In the genomic region with DNA sequence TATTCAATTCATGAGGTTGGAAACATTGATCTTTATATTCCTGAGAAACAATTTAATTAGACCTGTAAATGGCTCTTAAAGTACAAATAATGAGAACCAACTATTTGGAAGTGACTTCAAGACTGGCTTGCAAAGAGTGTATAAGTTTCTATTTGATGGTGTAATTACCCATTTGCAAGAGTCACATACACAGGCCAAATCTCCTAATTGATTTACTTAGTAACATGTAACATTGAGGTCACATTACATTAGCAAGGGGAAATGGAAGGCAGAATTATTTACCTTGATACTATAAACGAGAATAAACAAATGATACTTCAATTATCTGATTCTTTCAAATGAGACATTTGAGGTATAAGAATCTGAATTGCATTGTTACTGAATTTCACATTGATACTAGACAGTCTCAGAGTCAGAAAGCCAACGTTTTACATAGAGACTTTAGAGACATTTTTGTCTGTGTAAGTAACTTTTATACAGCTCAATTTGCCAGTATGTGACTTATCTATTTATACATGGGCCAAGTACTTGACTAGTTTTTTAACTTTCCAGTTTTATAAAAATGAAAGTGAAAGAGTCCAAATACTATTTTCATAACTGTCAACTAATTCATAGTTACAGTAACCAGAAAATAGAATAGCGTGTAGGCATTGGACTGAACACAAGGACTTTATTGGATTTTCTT, we compare ENCODE assay signal across 9 cellular contexts.
DNase-seq lines count a peak whose midpoint lies in the region; ATAC-seq, FAIRE-seq and TF ChIP-seq lines count a peak whose summit lies in the region.
"Had no signal": no experiment of that assay in that cellular context is flagged by ENCODE, and none has a peak within 500 bp of the region (broad histone marks: within the 10 kb centered on the region; RNA-seq: fewer than 3 reads in every experiment).

No MANE protein-coding gene starts in this region.

- intact Hi-C loops in Right ventricle myocardium superior (cut with DNase I) (loop anchor here (5.0 to 10.0 kb wide), 3 partner anchors 110 to 368 kb away; no protein-coding TSS in a partner anchor), left cardiac atrium (cut with DNase I) (loop anchor here (2.0 to 10.0 kb wide), 5 partner anchors 110 to 1135 kb away; a partner anchor contains a TSS), upper lobe of right lung (cut with DNase I) (loop anchor here (10.0 kb wide), 1 partner anchor 178 kb away; no protein-coding TSS in a partner anchor)

- peak overlapping the region; percentile 31; the same call in 1 of the 2 replicates for H3K27ac ChIP-seq in SJSA1
- peak overlapping the region; percentile 59 for H3K27ac ChIP-seq in upper lobe of right lung

- FAIRE-seq in islet of Langerhans (lab: Jason Lieb, UNC), result peak; percentile 93

- H3K4me3 ChIP-seq in SJSA1, result no peak overlapping the region
- H3K4me3 ChIP-seq in upper lobe of right lung, result no peak overlapping the region

- H3K36me3 ChIP-seq in SJSA1 (no peaks in the 10 kb centered on the region), upper lobe of right lung (no peaks in the 10 kb centered on the region)

- H3K9me3 ChIP-seq in SJSA1 (replicated peaks) (0 out of 2 replicates have a peak, but pooled peaks cover 3% of the 10 kb centered on the region), upper lobe of right lung (no peaks in the 10 kb centered on the region)

- H3K27me3 ChIP-seq in SJSA1 (replicated peaks) (no peaks in the 10 kb centered on the region), upper lobe of right lung (no peaks in the 10 kb centered on the region)

- ATAC-seq in Right ventricle myocardium superior (ENCODE audit: poor library complexity) (peak; percentile 9), left cardiac atrium (no peak), upper lobe of right lung (no peak)

- no peak for TF ChIP-seq CTCF in upper lobe of right lung (IDR thresholded peaks at IDR 0.05)

- no peak for DNase-seq in Right ventricle myocardium superior
- DNase-seq in left cardiac atrium, result no peak
- no peak for DNase-seq in SJSA1 (ENCODE audit: low read depth in 1 of 2, low spot score in 2 of 2)
- DNase-seq in upper lobe of right lung, result no peak
- DNase-seq in activated gamma-delta T cell treated with Interleukin-2 at 50 U/mL for 16 hours, result no peak
- DNase-seq in central memory CD4-positive, alpha-beta T cell, result no peak
- DNase-seq in AG08395 (ENCODE audit: low spot score), result no peak
- DNase-seq: Calu3 had no signal

- peaks cover 19% of the 10 kb centered on the region for H3K4me1 ChIP-seq in SJSA1 (replicated peaks)
- peaks cover 19% of the 10 kb centered on the region for H3K4me1 ChIP-seq in upper lobe of right lung
